In the genomic region with DNA sequence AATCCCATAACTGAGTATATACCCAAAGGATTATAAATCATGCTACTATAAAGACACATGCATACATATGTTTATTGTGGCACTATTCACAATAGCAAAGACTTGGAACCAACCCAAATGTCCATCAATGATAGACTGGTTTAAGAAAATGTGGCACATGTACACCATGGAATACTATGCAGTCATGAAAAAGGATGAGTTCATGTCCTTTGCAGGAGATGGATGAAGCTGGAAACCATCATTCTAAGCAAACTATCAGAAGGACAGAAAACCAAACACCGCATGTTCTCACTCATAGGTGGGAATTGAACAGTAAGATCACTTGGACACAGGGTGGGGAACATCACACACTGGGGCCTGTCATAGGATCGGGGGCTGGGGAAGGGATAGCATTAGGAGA, we compare ENCODE assay signal across 2 cellular contexts.
DNase-seq lines count a peak whose midpoint lies in the region; ATAC-seq, FAIRE-seq and TF ChIP-seq lines count a peak whose summit lies in the region.
"Not testable (repeated sequence)": the region's sequence is repeated elsewhere in the genome, so short reads cannot be mapped to it uniquely, and the experiment has no call there.

No MANE protein-coding gene starts in this region.

- FAIRE-seq in K562 (lab: Jason Lieb, UNC): not testable (repeated sequence)

- not testable (repeated sequence) for H4K20me1 ChIP-seq in K562 (replicated peaks; ENCODE audit: control insufficient read depth, insufficient read depth, low read length)

- H3K4me1 ChIP-seq in HEK293 (ENCODE audit: control insufficient read depth, insufficient read depth, low read length); K562 (replicated peaks in 1 of 2; ENCODE audit: control insufficient read depth in 2 of 2, insufficient read depth in 2 of 2, low read length in 2 of 2): not testable (repeated sequence)

- not testable (repeated sequence) for TF ChIP-seq POLR2A in K562 (conservative IDR thresholded peaks at IDR 0.05)

- not testable (repeated sequence) for H3K4me3 ChIP-seq in HEK293 (ENCODE audit: low read depth, low read length); K562

- not testable (repeated sequence) for H3K79me2 ChIP-seq in K562 (ENCODE audit: control insufficient read depth, insufficient read depth, low read length)

- not testable (repeated sequence) for TF ChIP-seq RAD21 in K562 (CRISPR knock-in tag; conservative IDR thresholded peaks at IDR 0.05 in 1 of 2, IDR thresholded peaks at IDR 0.05 in 1 of 2)

- WGBS in K562 (ENCODE audit: insufficient coverage, low coverage, missing lambda C conversion rate): 0% methylated on average over 2 of the region's 2 CpGs

- POLR2A ChIA-PET in HEK293 (lab: Yijun Ruan, JAX); K562 (lab: Yijun Ruan, JAX): not testable (repeated sequence)

- ATAC-seq in K562: not testable (repeated sequence)

- not testable (repeated sequence) for H3K4me2 ChIP-seq in K562 (ENCODE audit: insufficient read depth, low read length)

- not testable (repeated sequence) for H3K36me3 ChIP-seq in HEK293 (ENCODE audit: control insufficient read depth in 2 of 2, insufficient read depth in 1 of 2, low read length in 2 of 2); K562 (ENCODE audit: control insufficient read depth, insufficient read depth, low read length)

- CTCF ChIA-PET in HEK293 (lab: Yijun Ruan, JAX); K562 (lab: Yijun Ruan, JAX; ENCODE audit: low intra/inter-chr PET ratio): not testable (repeated sequence)

- not testable (repeated sequence) for TF ChIP-seq CTCF in HEK293 (tag by site-specific recombination; IDR thresholded peaks at IDR 0.05); K562 (IDR thresholded peaks at IDR 0.05 in 2 of 3, conservative IDR thresholded peaks at IDR 0.05 in 1 of 3; ENCODE audit: insufficient read depth in 2 of 3, low read depth in 1 of 3, low read length in 3 of 3)

- DNase-seq in K562 (ENCODE audit: extremely low read depth in 1 of 4, low spot score in 3 of 4): not testable (repeated sequence)

- not testable (repeated sequence) for H3K9me3 ChIP-seq in HEK293 (ENCODE audit: control insufficient read depth, insufficient read depth, low read depth, low read length); K562 (replicated peaks; ENCODE audit: control insufficient read depth, insufficient read depth, low read depth, low read length)

- in situ Hi-C loops in K562 (cut with MboI): not testable (repeated sequence)

- intact Hi-C loops in K562 (cut with micrococcal nuclease): not testable (repeated sequence)

- BruUV-seq in K562 (replicated peaks; lab: Mats Ljungman, UMichigan): not testable (repeated sequence)

- H3K27ac ChIP-seq in HEK293 (ENCODE audit: extremely low read depth, low read depth, low read length); K562 (ENCODE audit: extremely low read depth, low read depth, low read length): not testable (repeated sequence)

- H3K9me1 ChIP-seq in K562 (ENCODE audit: control insufficient read depth, insufficient read depth, low read length): not testable (repeated sequence)

- H2AFZ ChIP-seq in K562 (ENCODE audit: low read depth, low read length): not testable (repeated sequence)

- TF ChIP-seq EP300 in K562 (IDR thresholded peaks at IDR 0.05; ENCODE audit: low read length): not testable (repeated sequence)

- not testable (repeated sequence) for H3K9ac ChIP-seq in K562 (ENCODE audit: insufficient read depth in 1 of 2, low read depth in 2 of 2, low read length in 2 of 2)

- H3K27me3 ChIP-seq in K562 (ENCODE audit: control insufficient read depth in 2 of 2, insufficient read depth in 2 of 2, low read length in 2 of 2): not testable (repeated sequence)

TF ChIP-seq in HEK293, 187 proteins besides CTCF, POLR2A, EP300 and RAD21:
- TF ChIP-seq, protein P1, sequence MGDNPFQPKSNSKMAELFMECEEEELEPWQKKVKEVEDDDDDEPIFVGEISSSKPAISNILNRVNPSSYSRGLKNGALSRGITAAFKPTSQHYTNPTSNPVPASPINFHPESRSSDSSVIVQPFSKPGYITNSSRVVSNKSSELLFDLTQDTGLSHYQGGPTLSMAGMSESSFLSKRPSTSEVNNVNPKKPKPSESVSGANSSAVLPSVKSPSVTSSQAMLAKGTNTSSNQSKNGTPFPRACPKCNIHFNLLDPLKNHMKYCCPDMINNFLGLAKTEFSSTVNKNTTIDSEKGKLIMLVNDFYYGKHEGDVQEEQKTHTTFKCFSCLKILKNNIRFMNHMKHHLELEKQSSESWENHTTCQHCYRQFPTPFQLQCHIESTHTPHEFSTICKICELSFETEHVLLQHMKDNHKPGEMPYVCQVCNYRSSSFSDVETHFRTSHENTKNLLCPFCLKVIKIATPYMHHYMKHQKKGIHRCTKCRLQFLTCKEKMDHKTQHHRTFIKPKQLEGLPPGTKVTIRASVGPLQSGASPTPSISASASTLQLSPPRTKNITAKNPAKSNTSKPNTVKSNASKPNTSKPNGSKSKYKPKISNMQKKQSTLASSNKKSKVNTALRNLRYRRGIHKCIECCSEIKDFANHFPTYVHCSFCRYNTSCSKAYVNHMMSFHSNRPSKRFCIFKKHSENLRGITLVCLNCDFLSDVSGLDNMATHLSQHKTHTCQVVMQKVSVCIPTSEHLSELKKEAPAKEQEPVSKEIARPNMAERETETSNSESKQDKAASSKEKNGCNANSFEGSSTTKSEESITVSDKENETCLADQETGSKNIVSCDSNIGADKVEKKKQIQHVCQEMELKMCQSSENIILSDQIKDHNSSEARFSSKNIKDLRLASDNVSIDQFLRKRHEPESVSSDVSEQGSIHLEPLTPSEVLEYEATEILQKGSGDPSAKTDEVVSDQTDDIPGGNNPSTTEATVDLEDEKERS (tag by site-specific recombination; IDR thresholded peaks at IDR 0.05): peak; percentile 81; the same call in 1 of the 2 replicates
- TF ChIP-seq ZNF146 (tag by site-specific recombination; IDR thresholded peaks at IDR 0.05): peak; percentile 95

TF ChIP-seq in K562, 482 proteins besides CTCF, POLR2A, EP300 and RAD21:
- TF ChIP-seq ZNF146 (CRISPR knock-in tag; IDR thresholded peaks at IDR 0.05; ENCODE audit: unreplicated experiment): peak; percentile 77
